ENCODE assay signal across 15 cellular contexts in genomic region chr3:107263269-107264021, GRCh38.
DNase-seq lines count a peak whose midpoint lies in the region; ATAC-seq, FAIRE-seq and TF ChIP-seq lines count a peak whose summit lies in the region.
"Had no signal": no experiment of that assay in that cellular context is flagged by ENCODE, and none has a peak within 500 bp of the region (broad histone marks: within the 10 kb centered on the region; RNA-seq: fewer than 3 reads in every experiment).

No MANE protein-coding gene starts in this region.

- peak overlapping the region; percentile 88 for H3K27ac Mint-ChIP-seq in MCF 10A (ENCODE audit: low read depth, unreplicated experiment)

- no peak overlapping the region for H3K4me3 Mint-ChIP-seq in MCF 10A (ENCODE audit: unreplicated experiment)

- H3K4me3 ChIP-seq in spleen (peak overlapping the region in 2 of 8 donors; percentile 28 to 45), left lung (no peak overlapping the region)
- H3K4me3 ChIP-seq: mucosa of descending colon had no signal

- in situ Hi-C loops in GM13976 (cut with MboI; ENCODE audit: low sequenced_read_pairs, unreplicated experiment), result no loop called here

- TF ChIP-seq CTCF in MCF 10A (IDR thresholded peaks at IDR 0.05; ENCODE audit: unreplicated experiment) (no peak), spleen (IDR thresholded peaks at IDR 0.05 in 8 of 11, conservative IDR thresholded peaks at IDR 0.05 in 3 of 11) (no peak), left lung (IDR thresholded peaks at IDR 0.05) (no peak), GM13976 (IDR thresholded peaks at IDR 0.05; ENCODE audit: borderline replicate concordance, control extremely low read depth, extremely low read depth, insufficient read depth, missing control alignments) (no peak)

- H3K4me1 ChIP-seq in spleen, result peaks cover 0 to 12% (median 0%) of the 10 kb centered on the region in 6 donors
- no peaks in the 10 kb centered on the region for H3K4me1 ChIP-seq in left lung
- H3K4me1 ChIP-seq: gastrocnemius medialis had no signal

- POLR2A ChIA-PET in MCF 10A (lab: Yijun Ruan, JAX), result interaction anchor here (5.2 kb wide), 1 partner anchor 22 kb away, joined by 23 read pairs; no protein-coding TSS in a partner anchor

- H3K27ac ChIP-seq in spleen (peak overlapping the region; percentile 17 to 62 (median 47)), left lung (no peak overlapping the region)

- peak; percentile 45 for FAIRE-seq in H54 (lab: Jason Lieb, UNC)

- no peaks in the 10 kb centered on the region for H3K9me3 Mint-ChIP-seq in MCF 10A (ENCODE audit: unreplicated experiment)

- no peaks in the 10 kb centered on the region for H3K27me3 Mint-ChIP-seq in MCF 10A (ENCODE audit: insufficient read depth, unreplicated experiment)

- TF ChIP-seq POLR2A in H54 (IDR thresholded peaks at IDR 0.05; ENCODE audit: low read depth, low read length) (no peak), spleen (IDR thresholded peaks at IDR 0.05) (no peak)

- BruUV-seq in MCF 10A (replicated peaks; lab: Mats Ljungman, UMichigan), result no TSS peak

- no peaks in the 10 kb centered on the region for H3K27me3 ChIP-seq in spleen (replicated peaks in 1 of 7)
- no peaks in the 10 kb centered on the region for H3K27me3 ChIP-seq in left lung
- H3K27me3 ChIP-seq: gastrocnemius medialis had no signal

- H3K9me3 ChIP-seq in spleen (no peaks in the 10 kb centered on the region), left lung (no peaks in the 10 kb centered on the region)
- H3K9me3 ChIP-seq: gastrocnemius medialis, mucosa of descending colon had no signal

- WGBS in spleen, 5 donors, result 55 to 81% (median 66%) methylated on average over 9 of the region's 9 CpGs

- peaks cover 4% of the 10 kb centered on the region for H3K36me3 Mint-ChIP-seq in MCF 10A (ENCODE audit: insufficient read depth, unreplicated experiment)

- no peak for ATAC-seq in left lung
- ATAC-seq: gastrocnemius medialis, mucosa of descending colon had no signal

- intact Hi-C loops in MCF 10A (cut with micrococcal nuclease), result no loop called here
- intact Hi-C loops in spleen (cut with DNase I; ENCODE audit: low total_unique reads), result no loop called here
- intact Hi-C loops in left lung (cut with DNase I), result no loop called here

- CTCF ChIA-PET in MCF 10A (lab: Yijun Ruan, JAX), result interaction anchor here (0.7 to 2.2 kb wide), 6 partner anchors 9 to 166 kb away, joined by 3 to 10 read pairs (median 4); no protein-coding TSS in a partner anchor

- DNase-seq in H54 (ENCODE audit: insufficient read length, low spot score) (no peak), MCF 10A (ENCODE audit: unreplicated experiment) (no peak), iris pigment epithelial cell (ENCODE audit: low read depth) (peak; percentile 74), spleen (no peak), NCI-H82 treated with DMSO at 0.1 percent for 48 hours (lab: John Stamatoyannopoulos, UW; ENCODE audit: unreplicated experiment) (no peak), left lung (no peak), NK-92 (lab: John Stamatoyannopoulos, UW; ENCODE audit: unreplicated experiment) (no peak), GM13976 (ENCODE audit: low spot score) (no peak)
- DNase-seq: activated T-cell treated with anti-CD3 and anti-CD28 coated beads for 4 hours; Calu3; caudate nucleus; gastrocnemius medialis; mucosa of descending colon; NCI-H1694 treated with DMSO at 0.1 percent for 48 hours; stimulated activated naive CD4-positive, alpha-beta T cell had no signal

- no peaks in the 10 kb centered on the region for H3K36me3 ChIP-seq in spleen
- no peaks in the 10 kb centered on the region for H3K36me3 ChIP-seq in left lung
- H3K36me3 ChIP-seq: gastrocnemius medialis had no signal

- H3K4me1 Mint-ChIP-seq in MCF 10A (ENCODE audit: insufficient read depth, unreplicated experiment), result peaks cover 14% of the 10 kb centered on the region

Comparison
In these comparisons a context has a peak if more than half of its experiments do, and no peak if none do; other contexts are left out.
1. H3K27ac ChIP-seq: peak in spleen (8 of 8); none in left lung (0 of 2).